In genomic region chr1:161082996-161083742, GRCh38 we compare ENCODE assay signal across 10 cellular contexts. TPM values are rescaled to one million over a fixed set of nuclear protein-coding genes. Genes with fewer than 3 reads are reported as not detected.
A peak's percentile ranks its signal among the peaks of the same experiment; 100 is the strongest.
DNase-seq lines count a peak whose midpoint lies in the region; ATAC-seq and TF ChIP-seq lines count a peak whose summit lies in the region.
"Had no signal": no experiment of that assay in that cellular context is flagged by ENCODE, and none has a peak within 500 bp of the region (broad histone marks: within the 10 kb centered on the region; RNA-seq: fewer than 3 reads in every experiment).

No MANE protein-coding gene starts in this region.

- no peaks in the 10 kb centered on the region for H3K9me3 Mint-ChIP-seq in neural crest cell
- H3K9me3 Mint-ChIP-seq: central memory CD8-positive, alpha-beta T cell; stimulated activated naive CD8-positive, alpha-beta T cell treated with anti-CD3 and anti-CD28 coated beads, Interleukin-15, Interleukin-2, amounts not matched to agents 100 ng/mL and 50 ng/mL, for 24 hours had no signal

- H3K27ac Mint-ChIP-seq in neural crest cell (ENCODE audit: unreplicated experiment), result peak overlapping the region; percentile 60
- H3K27ac Mint-ChIP-seq: stimulated activated naive CD8-positive, alpha-beta T cell treated with anti-CD3 and anti-CD28 coated beads, Interleukin-15, Interleukin-2, amounts not matched to agents 100 ng/mL and 50 ng/mL, for 24 hours had no signal

- no peak overlapping the region for H3K4me3 Mint-ChIP-seq in neural crest cell
- H3K4me3 Mint-ChIP-seq: central memory CD8-positive, alpha-beta T cell; stimulated activated naive CD8-positive, alpha-beta T cell treated with anti-CD3 and anti-CD28 coated beads, Interleukin-15, Interleukin-2, amounts not matched to agents 100 ng/mL and 50 ng/mL, for 24 hours had no signal

- ATAC-seq in HG03442 (IDR thresholded peaks at IDR 0.05; ENCODE audit: unreplicated experiment) (no peak), GM18502 (IDR thresholded peaks at IDR 0.05; ENCODE audit: poor library complexity, unreplicated experiment) (no peak), HG03378 (IDR thresholded peaks at IDR 0.05; ENCODE audit: unreplicated experiment) (no peak)

- DNase-seq in DMS53 (lab: John Stamatoyannopoulos, UW) (peak; percentile 94), NOMO-1 treated with DMSO at 0.1 percent for 48 hours (lab: John Stamatoyannopoulos, UW; ENCODE audit: unreplicated experiment) (peak; percentile 85), epithelial cell of prostate (ENCODE audit: low read depth, low spot score) (peak; percentile 96), neural crest cell (ENCODE audit: low read depth, low spot score) (no peak), NCI-H748 (lab: John Stamatoyannopoulos, UW; ENCODE audit: unreplicated experiment) (no peak)

- peaks cover 27% of the 10 kb centered on the region for H3K4me1 Mint-ChIP-seq in neural crest cell
- H3K4me1 Mint-ChIP-seq: central memory CD8-positive, alpha-beta T cell had no signal

- no peaks in the 10 kb centered on the region for H3K27me3 Mint-ChIP-seq in neural crest cell (ENCODE audit: low read depth)
- H3K27me3 Mint-ChIP-seq: central memory CD8-positive, alpha-beta T cell; stimulated activated naive CD8-positive, alpha-beta T cell treated with anti-CD3 and anti-CD28 coated beads, Interleukin-15, Interleukin-2, amounts not matched to agents 100 ng/mL and 50 ng/mL, for 24 hours had no signal

- H3K36me3 Mint-ChIP-seq in neural crest cell (ENCODE audit: low read depth), result no peaks in the 10 kb centered on the region

- no peak for TF ChIP-seq CTCF in neural crest cell (conservative IDR thresholded peaks at IDR 0.05)

- peak overlapping the region; percentile 95 for H3K27ac ChIP-seq in epithelial cell of prostate

RNA-seq across cellular contexts. Expression of gene NECTIN4, which starts 6.2 kb away (rescaled TPM):
- total RNA-seq in neural crest cell, result not detected in 2 replicates

RNA-seq across cellular contexts. Expression of gene ARHGAP30, which starts 13.5 kb away (rescaled TPM):
- total RNA-seq in neural crest cell, result not detected in 2 replicates

RNA-seq across cellular contexts. Expression of gene KLHDC9, which starts 15.0 kb away (rescaled TPM):
- 8.0 and 9.1 TPM in 2 replicates for total RNA-seq in neural crest cell

RNA-seq across cellular contexts. Expression of gene PFDN2, which starts 34.7 kb away (rescaled TPM):
- 90.0 and 99.5 TPM in 2 replicates for total RNA-seq in neural crest cell

RNA-seq across cellular contexts. Expression of gene NIT1, which starts 34.7 kb away (rescaled TPM):
- 48.6 and 53.9 TPM in 2 replicates for total RNA-seq in neural crest cell

Comparison
In these comparisons a context has a peak if more than half of its experiments do, and no peak if none do; other contexts are left out.
1. DNase-seq: peak in DMS53 (single experiment), NOMO-1 treated with DMSO at 0.1 percent for 48 hours (single experiment) and epithelial cell of prostate (single experiment); none in neural crest cell (single experiment) and NCI-H748 (single experiment).